ENCODE assay signal across 22 cellular contexts in genomic region chr9:3928590-3928989, GRCh38.
DNase-seq lines count a peak whose midpoint lies in the region; ATAC-seq, FAIRE-seq and TF ChIP-seq lines count a peak whose summit lies in the region.
"Had no signal": no experiment of that assay in that cellular context is flagged by ENCODE, and none has a peak within 500 bp of the region (broad histone marks: within the 10 kb centered on the region; RNA-seq: fewer than 3 reads in every experiment).

No MANE protein-coding gene starts in this region.

- TF ChIP-seq EP300 in HepG2 (IDR thresholded peaks at IDR 0.05; ENCODE audit: low read depth in 2 of 2, low read length in 2 of 2) (no peak), HepG2 (CRISPR knock-in tag; IDR thresholded peaks at IDR 0.05; ENCODE audit: borderline replicate concordance) (no peak)

- H3K79me2 ChIP-seq in HepG2 (ENCODE audit: insufficient read depth, low read length) = no peaks in the 10 kb centered on the region

- peak overlapping the region; percentile 19 for H3K27ac Mint-ChIP-seq in neural crest cell (ENCODE audit: unreplicated experiment)
- H3K27ac Mint-ChIP-seq: B cell; CD4-positive, alpha-beta T cell; CD8-positive, alpha-beta T cell had no signal

- CTCF ChIA-PET in HepG2 (lab: Yijun Ruan, JAX; ENCODE audit: low intra/inter-chr PET ratio, low total read pairs) = no interaction called here

- DNase-seq in HepG2 (ENCODE audit: low spot score) = no peak
- no peak for DNase-seq in left lobe of liver (ENCODE audit: low spot score)
- DNase-seq in neural crest cell (ENCODE audit: low read depth, low spot score) = no peak
- DNase-seq in head of caudate nucleus = no peak
- DNase-seq in activated naive CD4-positive, alpha-beta T cell (lab: John Stamatoyannopoulos, UW) = no peak
- no peak for DNase-seq in pancreas
- DNase-seq: AML-193; Caco-2; Calu3; CD4-positive, alpha-beta T cell; CD8-positive, alpha-beta T cell; DMS79 treated with DMSO at 0.1 percent for 48 hours; GF-D8 had no signal

- H3K4me1 ChIP-seq in liver (ENCODE audit: control insufficient read depth in 4 of 4, insufficient read depth in 4 of 4, low read length in 3 of 4) (peaks cover 0 to 7% (median 3%) of the 10 kb centered on the region in 4 donors), HepG2 (ENCODE audit: insufficient read depth, low read length) (peaks cover 13% of the 10 kb centered on the region), pancreas (no peaks in the 10 kb centered on the region)
- H3K4me1 ChIP-seq: A549, Caco-2 had no signal

- H3K9ac ChIP-seq in liver (ENCODE audit: low read depth in 1 of 2, low read length in 2 of 2) = no peak overlapping the region
- H3K9ac ChIP-seq in HepG2 (ENCODE audit: insufficient read depth, low read depth, low read length) = no peak overlapping the region
- H3K9ac ChIP-seq: BLaER1 treated with 17β-estradiol and CSF1 and Interleukin-3, amounts not matched to agents 10 nM and 100 nM had no signal

- no peak overlapping the region for H2AFZ ChIP-seq in HepG2 (ENCODE audit: low read length)

- no peak for ATAC-seq in HepG2
- ATAC-seq in left lobe of liver = peak; percentile 44
- ATAC-seq in pancreas = no peak
- ATAC-seq: A549; CD8-positive, alpha-beta T cell had no signal

- no peaks in the 10 kb centered on the region for H4K20me1 ChIP-seq in HepG2 (ENCODE audit: insufficient read depth, low read length)
- H4K20me1 ChIP-seq: BLaER1 treated with 17β-estradiol and CSF1 and Interleukin-3, amounts not matched to agents 10 nM and 100 nM had no signal

- TF ChIP-seq RAD21 in liver (IDR thresholded peaks at IDR 0.05) (no peak), HepG2 (CRISPR knock-in tag; IDR thresholded peaks at IDR 0.05) (no peak)

- in situ Hi-C loops in HepG2 (cut with HindIII; ENCODE audit: extremely low pct_ligation_motif_present, low pct_unique_long_range_greater_than_20kb) = no loop called here

- H3K27me3 ChIP-seq in liver (ENCODE audit: control insufficient read depth in 4 of 4, insufficient read depth in 4 of 4, low read length in 3 of 4) (no peaks in the 10 kb centered on the region), HepG2 (ENCODE audit: control insufficient read depth in 1 of 2, insufficient read depth in 2 of 2, low read length in 2 of 2) (no peaks in the 10 kb centered on the region), pancreas (no peaks in the 10 kb centered on the region)
- H3K27me3 ChIP-seq: BLaER1 treated with 17β-estradiol and CSF1 and Interleukin-3, amounts not matched to agents 10 nM and 100 nM had no signal

- no peak overlapping the region for H3K4me3 ChIP-seq in liver (ENCODE audit: low read depth in 1 of 3, low read length in 3 of 3)
- no peak overlapping the region for H3K4me3 ChIP-seq in HepG2 (replicated peaks in 1 of 3; ENCODE audit: insufficient read depth in 1 of 3, low read depth in 2 of 3, low read length in 3 of 3)
- H3K4me3 ChIP-seq in pancreas = no peak overlapping the region
- H3K4me3 ChIP-seq: A549; BLaER1 treated with 17β-estradiol and CSF1 and Interleukin-3, amounts not matched to agents 10 nM and 100 nM had no signal

- no peak overlapping the region for H3K4me2 ChIP-seq in HepG2 (ENCODE audit: low read depth, low read length)
- H3K4me2 ChIP-seq: A549; BLaER1 treated with 17β-estradiol and CSF1 and Interleukin-3, amounts not matched to agents 10 nM and 100 nM had no signal

- H3K27me3 Mint-ChIP-seq in neural crest cell (ENCODE audit: low read depth) = no peaks in the 10 kb centered on the region
- H3K27me3 Mint-ChIP-seq: CD4-positive, alpha-beta T cell had no signal

- H3K4me3 Mint-ChIP-seq in neural crest cell = no peak overlapping the region
- H3K4me3 Mint-ChIP-seq: B cell; CD4-positive, alpha-beta T cell; CD8-positive, alpha-beta T cell had no signal

- TF ChIP-seq CTCF in liver (IDR thresholded peaks at IDR 0.05; ENCODE audit: low read depth, low read length, missing input control) = no peak
- no peak for TF ChIP-seq CTCF in HepG2 (CRISPR knock-in tag; IDR thresholded peaks at IDR 0.05)
- TF ChIP-seq CTCF in neural crest cell (conservative IDR thresholded peaks at IDR 0.05) = no peak
- no peak for TF ChIP-seq CTCF in pancreas (IDR thresholded peaks at IDR 0.05)

- H3K9me3 Mint-ChIP-seq in neural crest cell = peaks cover 3% of the 10 kb centered on the region
- H3K9me3 Mint-ChIP-seq: CD4-positive, alpha-beta T cell; CD8-positive, alpha-beta T cell had no signal

- intact Hi-C loops in HepG2 (cut with micrococcal nuclease; ENCODE audit: unreplicated experiment) (no loop called here), head of caudate nucleus (cut with DNase I) (no loop called here), pancreas (cut with DNase I) (no loop called here)

- TF ChIP-seq POLR2A in HepG2 (IDR thresholded peaks at IDR 0.05; ENCODE audit: insufficient read depth in 1 of 2, low read depth in 2 of 2, low read length in 2 of 2) = no peak

- BruUV-seq in HepG2 (replicated peaks; lab: Mats Ljungman, UMichigan) = no TSS peak

- POLR2A ChIA-PET in HepG2 (lab: Yijun Ruan, JAX) = no interaction called here

- no peak for FAIRE-seq in HepG2 (lab: Jason Lieb, UNC)
- no peak for FAIRE-seq in pancreas (lab: Jason Lieb, UNC)
- FAIRE-seq: A549, D721Med, GM12891, GM19239 had no signal

- H3K36me3 Mint-ChIP-seq in neural crest cell (ENCODE audit: low read depth) = no peaks in the 10 kb centered on the region
- H3K36me3 Mint-ChIP-seq: CD8-positive, alpha-beta T cell had no signal

- H3K4me1 Mint-ChIP-seq in neural crest cell = peaks cover 21% of the 10 kb centered on the region
- H3K4me1 Mint-ChIP-seq: B cell had no signal

- whole genome bisulfite sequencing in liver = 82% methylated on average over 5 of the region's 5 CpGs
- WGBS in HepG2 (ENCODE audit: low lambda C conversion rate) = 84% methylated on average over 5 of the region's 5 CpGs
- WGBS in pancreas, 2 donors = 86 to 93% methylated on average over 5 of the region's 5 CpGs

- no peak overlapping the region for H3K27ac ChIP-seq in liver (ENCODE audit: low read depth in 1 of 2, low read length in 2 of 2)
- H3K27ac ChIP-seq in HepG2 (ENCODE audit: extremely low read length, insufficient read depth, low read length) = no peak overlapping the region
- no peak overlapping the region for H3K27ac ChIP-seq in pancreas
- H3K27ac ChIP-seq: 22Rv1; A549; BLaER1 treated with 17β-estradiol and CSF1 and Interleukin-3, amounts not matched to agents 10 nM and 100 nM; C4-2B had no signal

- H3K9me3 ChIP-seq in liver (ENCODE audit: control insufficient read depth in 4 of 4, low read length in 3 of 4) (no peaks in the 10 kb centered on the region), HepG2 (ENCODE audit: low read length) (no peaks in the 10 kb centered on the region), pancreas (no peaks in the 10 kb centered on the region)
- H3K9me3 ChIP-seq: A549, Caco-2 had no signal

- H3K36me3 ChIP-seq in liver (ENCODE audit: control insufficient read depth in 4 of 4, insufficient read depth in 3 of 4, low read depth in 1 of 4, low read length in 3 of 4) (peaks cover 0 to 6% (median 4%) of the 10 kb centered on the region in 4 donors), HepG2 (replicated peaks in 1 of 2; ENCODE audit: control insufficient read depth in 1 of 2, insufficient read depth in 2 of 2, low read length in 2 of 2) (no peaks in the 10 kb centered on the region), pancreas (no peaks in the 10 kb centered on the region)
- H3K36me3 ChIP-seq: BLaER1 treated with 17β-estradiol and CSF1 and Interleukin-3, amounts not matched to agents 10 nM and 100 nM had no signal

TF ChIP-seq in liver, 16 proteins besides CTCF, POLR2A, EP300 and RAD21:
- TF ChIP-seq SP1 (IDR thresholded peaks at IDR 0.05) = peak; percentile 53
- no peak for TF ChIP-seq FOXA1 (IDR thresholded peaks at IDR 0.05)
- no peak for TF ChIP-seq YY1 (IDR thresholded peaks at IDR 0.05)
- peak; percentile 5 to 50 for TF ChIP-seq RXRA (IDR thresholded peaks at IDR 0.05)

TF ChIP-seq in HepG2, 621 proteins besides CTCF, POLR2A, EP300 and RAD21 (continues in another document):
- TF ChIP-seq SETDB1 (CRISPR knock-in tag; IDR thresholded peaks at IDR 0.05; ENCODE audit: borderline replicate concordance) (no peak), ZNF609 (CRISPR knock-in tag; IDR thresholded peaks at IDR 0.05; ENCODE audit: borderline replicate concordance) (no peak)
